31 cellular contexts compared by ENCODE assay signal in genomic region chr11:78791964-78792363, GRCh38.
"Had no signal": no experiment of that assay in that cellular context is flagged by ENCODE, and none has a peak within 500 bp of the region (broad histone marks: within the 10 kb centered on the region; RNA-seq: fewer than 3 reads in every experiment).

No MANE protein-coding gene starts in this region.

- H3K27ac Mint-ChIP-seq: activated CD4-positive, alpha-beta memory T cell treated with anti-CD3 and anti-CD28 coated beads, Interleukin-2, amount 10 ng/mL, durations not matched to agents 7 days and 5 days; activated CD4-positive, alpha-beta T cell treated with anti-CD3 and anti-CD28 coated beads, Interleukin-2, amount 10 ng/mL, durations not matched to agents 7 days and 5 days; activated naive CD4-positive, alpha-beta T cell treated with anti-CD3 and anti-CD28 coated beads, Interleukin-2, amount 10 ng/mL, durations not matched to agents 7 days and 5 days; activated naive CD4-positive, alpha-beta T cell treated with anti-CD3 and anti-CD28 coated beads, Interleukin-2, amount 50 U/mL, for 72 hours; activated naive CD8-positive, alpha-beta T cell treated with anti-CD3 and anti-CD28 coated beads, Interleukin-2, amount 10 ng/mL, durations not matched to agents 7 days and 5 days; activated T-cell treated with anti-CD3 and anti-CD28 coated beads, Interleukin-2, amount 50 U/mL, for 24 hours; activated T-cell treated with anti-CD3 and anti-CD28 coated beads, Interleukin-2, amount 50 U/mL, for 72 hours; dendritic cell treated with granulocyte-macrophage colony-stimulating factor and Interleukin-4, amounts not matched to agents 40 ng/mL and 50 ng/mL, for 4 days; endodermal cell; WTC11 had no signal

- H3K4me1 Mint-ChIP-seq: activated CD4-positive, alpha-beta memory T cell treated with anti-CD3 and anti-CD28 coated beads, Interleukin-2, amount 10 ng/mL, durations not matched to agents 7 days and 5 days; activated CD4-positive, alpha-beta T cell treated with anti-CD3 and anti-CD28 coated beads, Interleukin-2, amount 10 ng/mL, durations not matched to agents 7 days and 5 days; activated naive CD4-positive, alpha-beta T cell treated with anti-CD3 and anti-CD28 coated beads, Interleukin-2, amount 10 ng/mL, durations not matched to agents 7 days and 5 days; central memory CD8-positive, alpha-beta T cell; WTC11 had no signal

- ATAC-seq: activated naive CD4-positive, alpha-beta T cell treated with anti-CD3 and anti-CD28 coated beads, Interleukin-2, amount 50 U/mL, for 72 hours; activated T-cell treated with anti-CD3 and anti-CD28 coated beads, Interleukin-2, amount 50 U/mL, for 72 hours; esophagus mucosa; foreskin keratinocyte; gastroesophageal sphincter; heart right ventricle; WTC11 had no signal

- DNase-seq: activated CD4-positive, alpha-beta memory T cell treated with anti-CD3 and anti-CD28 coated beads, Interleukin-2, amount 10 ng/mL, durations not matched to agents 7 days and 5 days; activated CD4-positive, alpha-beta T cell treated with anti-CD3 and anti-CD28 coated beads for 1 hour; activated CD4-positive, alpha-beta T cell treated with anti-CD3 and anti-CD28 coated beads for 4 hours; activated CD4-positive, alpha-beta T cell treated with anti-CD3 and anti-CD28 coated beads, Interleukin-2, amount 10 ng/mL, durations not matched to agents 7 days and 5 days; activated CD4-positive, alpha-beta T cell treated with anti-CD3 and anti-CD28 coated beads, Interleukin-2, amount 50 U/mL, for 4 hours; activated CD8-positive, alpha-beta memory T cell treated with anti-CD3 and anti-CD28 coated beads, Interleukin-2, amount 50 U/mL, for 48 hours; activated gamma-delta T cell; activated naive CD4-positive, alpha-beta T cell; activated naive CD4-positive, alpha-beta T cell treated with anti-CD3 and anti-CD28 coated beads, Interleukin-2, amount 10 ng/mL, durations not matched to agents 7 days and 5 days; activated naive CD8-positive, alpha-beta T cell treated with anti-CD3 and anti-CD28 coated beads, Interleukin-2, amount 10 ng/mL, durations not matched to agents 7 days and 5 days; activated T-cell treated with anti-CD3 and anti-CD28 coated beads for 4 hours; activated T-cell treated with anti-CD3 and anti-CD28 coated beads, Interleukin-2, amount 50 U/mL, for 24 hours; activated T-cell treated with anti-CD3 and anti-CD28 coated beads, Interleukin-2, amount 50 U/mL, for 72 hours; brain microvascular endothelial cell; dorsolateral prefrontal cortex; effector memory CD4-positive, alpha-beta T cell; endodermal cell; foreskin keratinocyte; heart right ventricle; hippocampal formation; T-helper 2 cell had no signal

- H3K27me3 ChIP-seq: ascending aorta, brain microvascular endothelial cell, dorsolateral prefrontal cortex, foreskin keratinocyte, gastroesophageal sphincter, heart right ventricle had no signal

- H3K36me3 ChIP-seq: ascending aorta, brain microvascular endothelial cell, gastroesophageal sphincter, heart right ventricle had no signal

- H3K4me3 ChIP-seq: ascending aorta, coronary artery, dorsolateral prefrontal cortex, gastroesophageal sphincter, heart right ventricle had no signal

- H3K9me3 Mint-ChIP-seq: activated CD4-positive, alpha-beta memory T cell treated with anti-CD3 and anti-CD28 coated beads, Interleukin-2, amount 10 ng/mL, durations not matched to agents 7 days and 5 days; activated CD4-positive, alpha-beta T cell treated with anti-CD3 and anti-CD28 coated beads, Interleukin-2, amount 10 ng/mL, durations not matched to agents 7 days and 5 days; activated naive CD4-positive, alpha-beta T cell treated with anti-CD3 and anti-CD28 coated beads, Interleukin-2, amount 10 ng/mL, durations not matched to agents 7 days and 5 days; activated naive CD4-positive, alpha-beta T cell treated with anti-CD3 and anti-CD28 coated beads, Interleukin-2, amount 50 U/mL, for 72 hours; activated naive CD8-positive, alpha-beta T cell treated with anti-CD3 and anti-CD28 coated beads, Interleukin-2, amount 10 ng/mL, durations not matched to agents 7 days and 5 days; activated T-cell treated with anti-CD3 and anti-CD28 coated beads, Interleukin-2, amount 50 U/mL, for 24 hours; activated T-cell treated with anti-CD3 and anti-CD28 coated beads, Interleukin-2, amount 50 U/mL, for 72 hours; central memory CD8-positive, alpha-beta T cell; dendritic cell treated with granulocyte-macrophage colony-stimulating factor and Interleukin-4, amounts not matched to agents 40 ng/mL and 50 ng/mL, for 4 days; endodermal cell; WTC11 had no signal

- FAIRE-seq: bronchial epithelial cell had no signal

- H3K4me1 ChIP-seq: ascending aorta, foreskin keratinocyte had no signal

- H3K9me3 ChIP-seq: ascending aorta, gastroesophageal sphincter, heart right ventricle had no signal

- H3K4me3 Mint-ChIP-seq: activated CD4-positive, alpha-beta memory T cell treated with anti-CD3 and anti-CD28 coated beads, Interleukin-2, amount 10 ng/mL, durations not matched to agents 7 days and 5 days; activated CD4-positive, alpha-beta T cell treated with anti-CD3 and anti-CD28 coated beads, Interleukin-2, amount 10 ng/mL, durations not matched to agents 7 days and 5 days; activated naive CD4-positive, alpha-beta T cell treated with anti-CD3 and anti-CD28 coated beads, Interleukin-2, amount 10 ng/mL, durations not matched to agents 7 days and 5 days; activated naive CD8-positive, alpha-beta T cell treated with anti-CD3 and anti-CD28 coated beads, Interleukin-2, amount 10 ng/mL, durations not matched to agents 7 days and 5 days; activated T-cell treated with anti-CD3 and anti-CD28 coated beads, Interleukin-2, amount 50 U/mL, for 24 hours; activated T-cell treated with anti-CD3 and anti-CD28 coated beads, Interleukin-2, amount 50 U/mL, for 72 hours; central memory CD8-positive, alpha-beta T cell; dendritic cell treated with granulocyte-macrophage colony-stimulating factor and Interleukin-4, amounts not matched to agents 40 ng/mL and 50 ng/mL, for 4 days; endodermal cell; WTC11 had no signal

- H3K27me3 Mint-ChIP-seq: activated CD4-positive, alpha-beta memory T cell treated with anti-CD3 and anti-CD28 coated beads, Interleukin-2, amount 10 ng/mL, durations not matched to agents 7 days and 5 days; activated naive CD8-positive, alpha-beta T cell treated with anti-CD3 and anti-CD28 coated beads, Interleukin-2, amount 10 ng/mL, durations not matched to agents 7 days and 5 days had no signal

- H3K27ac ChIP-seq: ascending aorta, brain microvascular endothelial cell, coronary artery, foreskin keratinocyte, heart right ventricle, VCaP had no signal

- H3K36me3 Mint-ChIP-seq: activated naive CD4-positive, alpha-beta T cell treated with anti-CD3 and anti-CD28 coated beads, Interleukin-2, amount 10 ng/mL, durations not matched to agents 7 days and 5 days; activated naive CD4-positive, alpha-beta T cell treated with anti-CD3 and anti-CD28 coated beads, Interleukin-2, amount 50 U/mL, for 72 hours; activated naive CD8-positive, alpha-beta T cell treated with anti-CD3 and anti-CD28 coated beads, Interleukin-2, amount 10 ng/mL, durations not matched to agents 7 days and 5 days; WTC11 had no signal
